ENCODE assay signal across 12 cellular contexts in the genomic region with DNA sequence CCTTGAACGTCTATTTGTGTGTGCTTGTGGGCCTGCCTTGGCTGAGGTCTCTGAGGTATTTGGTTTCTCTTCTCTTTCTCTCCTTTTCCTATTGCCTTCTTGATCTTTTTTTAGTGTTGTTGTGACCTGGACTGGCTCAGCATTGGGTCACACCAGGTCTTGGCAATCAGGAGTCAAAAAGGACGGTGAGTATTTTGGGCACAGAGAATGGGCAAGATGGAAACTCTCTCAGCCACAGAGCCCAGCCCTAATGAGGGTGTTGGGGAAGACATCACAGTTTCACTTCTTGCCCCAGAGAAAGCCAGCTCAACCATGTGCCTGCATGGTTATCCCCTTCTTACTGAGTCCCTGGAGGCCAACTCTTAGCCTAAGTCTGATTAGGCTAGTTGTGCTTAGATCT. TPM values are rescaled to one million over a fixed set of nuclear protein-coding genes. Genes with fewer than 3 reads are reported as not detected.
A peak's percentile ranks its signal among the peaks of the same experiment; 100 is the strongest.
DNase-seq lines count a peak whose midpoint lies in the region; ATAC-seq, FAIRE-seq and TF ChIP-seq lines count a peak whose summit lies in the region.
"Had no signal": no experiment of that assay in that cellular context is flagged by ENCODE, and none has a peak within 500 bp of the region (broad histone marks: within the 10 kb centered on the region; RNA-seq: fewer than 3 reads in every experiment).

No MANE protein-coding gene starts in this region.

- H3K9ac ChIP-seq in OCI-LY3 (ENCODE audit: low read length) = no peak overlapping the region

- no peaks in the 10 kb centered on the region for H3K27me3 ChIP-seq in OCI-LY3 (ENCODE audit: low read depth, low read length)
- no peaks in the 10 kb centered on the region for H3K27me3 ChIP-seq in lower lobe of right lung (ENCODE audit: low read depth)

- intact Hi-C loops in lower lobe of right lung (cut with DNase I) = no loop called here

- peak overlapping the region; percentile 36 for H3K27ac ChIP-seq in OCI-LY3 (ENCODE audit: low read length)
- no peak overlapping the region for H3K27ac ChIP-seq in lower lobe of right lung

- H3K4me1 ChIP-seq in OCI-LY3 (ENCODE audit: low read length) (peaks cover 33% of the 10 kb centered on the region), lower lobe of right lung (peaks cover 8% of the 10 kb centered on the region)
- H3K4me1 ChIP-seq: HAP-1 had no signal

- TF ChIP-seq CTCF in OCI-LY3 (IDR thresholded peaks at IDR 0.05; ENCODE audit: low read depth, low read length) = no peak
- TF ChIP-seq CTCF in lower lobe of right lung (IDR thresholded peaks at IDR 0.05) = no peak

- ATAC-seq in GM19397 (IDR thresholded peaks at IDR 0.05; ENCODE audit: unreplicated experiment) = peak; percentile 83
- peak; percentile 80 for ATAC-seq in HG03025 (IDR thresholded peaks at IDR 0.05; ENCODE audit: low FRiP score, unreplicated experiment)
- no peak for ATAC-seq in lower lobe of right lung
- ATAC-seq: activated T-helper 17 cell treated with anti-CD3 and anti-CD28 coated beads, Interleukin-2, amount 50 U/mL, for 72 hours had no signal

- DNase-seq in GM12892 (ENCODE audit: insufficient read length) (no peak), lower lobe of right lung (no peak), glomerular visceral epithelial cell (ENCODE audit: extremely low spot score) (no peak), NCI-H1694 treated with DMSO at 0.1 percent for 48 hours (lab: John Stamatoyannopoulos, UW) (no peak)
- no peak for DNase-seq in activated CD4-positive, alpha-beta T cell treated with anti-CD3 and anti-CD28 coated beads for 4 hours
- DNase-seq: Caco-2, NCI-H2107 had no signal

- peak overlapping the region; percentile 43 for H3K4me2 ChIP-seq in OCI-LY3 (ENCODE audit: low read length)

- peak; percentile 66 for FAIRE-seq in GM12892 (lab: Jason Lieb, UNC)

- H4K20me1 ChIP-seq in OCI-LY3 (ENCODE audit: insufficient read depth, low read length) = no peaks in the 10 kb centered on the region

- no peak for TF ChIP-seq POLR2A in GM12892 (IDR thresholded peaks at IDR 0.05; ENCODE audit: low read depth, low read length)

- H3K4me3 ChIP-seq in OCI-LY3 (ENCODE audit: low read length) (0 out of 2 replicates have a peak overlapping the region, but pooled peaks have one; percentile 4), lower lobe of right lung (no peak overlapping the region)
- H3K4me3 ChIP-seq: HAP-1 had no signal

- no peaks in the 10 kb centered on the region for H3K9me3 ChIP-seq in OCI-LY3 (ENCODE audit: insufficient read depth, low read length)
- H3K9me3 ChIP-seq in lower lobe of right lung = no peaks in the 10 kb centered on the region
- H3K9me3 ChIP-seq: Caco-2, HAP-1 had no signal

- H3K36me3 ChIP-seq in OCI-LY3 (replicated peaks; ENCODE audit: low read depth, low read length) (no peaks in the 10 kb centered on the region), lower lobe of right lung (no peaks in the 10 kb centered on the region)
- H3K36me3 ChIP-seq: HAP-1 had no signal

- H3K79me2 ChIP-seq in OCI-LY3 (ENCODE audit: low read length) = no peaks in the 10 kb centered on the region

- H2AFZ ChIP-seq in OCI-LY3 (ENCODE audit: low read depth, low read length) = peak overlapping the region; percentile 91

RNA-seq across cellular contexts. Expression of a gene that starts 13.7 kb away (rescaled TPM):
- 19.4 TPM for polyA plus RNA-seq in GM12892 (2012; ENCODE audit: missing spikeins)
- total RNA-seq in lower lobe of right lung = 25.8 TPM

Comparison
In these comparisons a context has a peak if more than half of its experiments do, and no peak if none do; other contexts are left out.
1. ATAC-seq: peak in GM19397 (single experiment) and HG03025 (single experiment); none in lower lobe of right lung (0 of 2).